Comparison of ENCODE assay signal across 8 cellular contexts in genomic region chr11:64358907-64359711, GRCh38. TPM values are rescaled to one million over a fixed set of nuclear protein-coding genes. Genes with fewer than 3 reads are reported as not detected.
DNase-seq lines count a peak whose midpoint lies in the region; ATAC-seq, FAIRE-seq and TF ChIP-seq lines count a peak whose summit lies in the region.

TSS of gene RPS6KA4 (plus strand) at chr11:64359162. CDS start at chr11:64359236, 74 bp downstream.

- peak within 1 kb of the TSS; percentile 13 to 88 (median 82) for H3K27ac ChIP-seq in adrenal gland
- H3K27ac ChIP-seq in neutrophil: peak within 1 kb of the TSS; percentile 68
- peak within 1 kb of the TSS; percentile 91 for H3K27ac ChIP-seq in vagina

- H3K36me3 ChIP-seq in adrenal gland (replicated peaks in 1 of 2): peaks cover 0 to 31% of the 10 kb centered on the region in 2 donors
- H3K36me3 ChIP-seq in neutrophil: peaks cover 75% of the 10 kb centered on the region
- H3K36me3 ChIP-seq in vagina: peaks cover 0 to 33% of the 10 kb centered on the region in 2 donors

- ATAC-seq in HG02973 (IDR thresholded peaks at IDR 0.05; ENCODE audit: unreplicated experiment) (peak; percentile 61), Right ventricle myocardium inferior (peak; percentile 83)

- DNase-seq in NCI-H1417 (lab: John Stamatoyannopoulos, UW): peak; percentile 34 to 73 (median 60)
- no peak for DNase-seq in NCI-H1417 treated with DMSO at 0.1 percent for 48 hours (lab: John Stamatoyannopoulos, UW)
- peak; percentile 15 for DNase-seq in RCC 7860 (ENCODE audit: low spot score)
- peak in 4 of 7 donors; percentile 58 to 68 (median 64) for DNase-seq in adrenal gland
- DNase-seq in Right ventricle myocardium inferior (ENCODE audit: missing footprints): peak; percentile 75
- no peak for DNase-seq in vagina (ENCODE audit: extremely low spot score in 2 of 2)

- H3K4me3 ChIP-seq in adrenal gland: peak within 1 kb of the TSS; percentile 5 to 97 (median 50)
- peak within 1 kb of the TSS; percentile 74 for H3K4me3 ChIP-seq in neutrophil (ENCODE audit: low read depth in 1 of 2, low read length in 1 of 2)
- H3K4me3 ChIP-seq in vagina: peak within 1 kb of the TSS; percentile 70 to 94

- H3K4me1 ChIP-seq in adrenal gland (replicated peaks in 1 of 2): peaks cover 14 to 35% of the 10 kb centered on the region in 2 donors
- peaks cover 30 to 38% of the 10 kb centered on the region in 2 experiments for H3K4me1 ChIP-seq in neutrophil (ENCODE audit: control insufficient read depth in 1 of 2, insufficient read depth in 1 of 2, low read depth in 1 of 2, low read length in 1 of 2)
- H3K4me1 ChIP-seq in vagina: peaks cover 42% of the 10 kb centered on the region

- FAIRE-seq in RCC 7860 (lab: Jason Lieb, UNC): no peak

- WGBS in adrenal gland, 4 donors: 1 to 6% (median 1%) methylated on average over 10 to 70 of the region's 70 CpGs

- TF ChIP-seq CTCF in adrenal gland (IDR thresholded peaks at IDR 0.05) (peak in 1 of 6 experiments; percentile 17), neutrophil (IDR thresholded peaks at IDR 0.05) (peak; percentile 9), vagina (IDR thresholded peaks at IDR 0.05) (no peak)

- H3K9me3 ChIP-seq in adrenal gland (replicated peaks in 1 of 3) (no peaks in the 10 kb centered on the region), neutrophil (no peaks in the 10 kb centered on the region), vagina (no peaks in the 10 kb centered on the region)

- no peaks in the 10 kb centered on the region for H3K27me3 ChIP-seq in adrenal gland
- H3K27me3 ChIP-seq in neutrophil: no peaks in the 10 kb centered on the region
- H3K27me3 ChIP-seq in vagina: no peaks in the 10 kb centered on the region

- peak; percentile 21 to 70 for TF ChIP-seq POLR2A in adrenal gland (IDR thresholded peaks at IDR 0.05)
- peak in 1 of 2 donors; percentile 12 for TF ChIP-seq POLR2A in vagina (IDR thresholded peaks at IDR 0.05)

- intact Hi-C loops in adrenal gland (cut with DNase I) (loop anchor here (10.0 kb wide), 1 partner anchor 296 kb away; no protein-coding TSS in a partner anchor), Right ventricle myocardium inferior (cut with DNase I) (no loop called here), vagina (cut with DNase I) (no loop called here)

RNA-seq across cellular contexts. Expression of gene RPS6KA4, which starts in this region (rescaled TPM):
- total RNA-seq in adrenal gland (10 to 100 TPM; 13.4 to 89.3 (median 27.0) TPM), Right ventricle myocardium inferior (18.7 TPM), vagina (39.3 TPM)
- 10 to 100 TPM in 2 of 3 donors, 1 to 10 TPM in 1; 4.9 to 29.8 (median 14.4) TPM for polyA plus RNA-seq in adrenal gland

Comparison
In these comparisons a context has a peak if more than half of its experiments do, and no peak if none do; other contexts are left out.
1. DNase-seq: peak in NCI-H1417 (3 of 3), RCC 7860 (single experiment), adrenal gland (4 of 7) and Right ventricle myocardium inferior (single experiment); none in NCI-H1417 treated with DMSO at 0.1 percent for 48 hours (single experiment) and vagina (0 of 2).
2. intact Hi-C loops: an anchor here in adrenal gland (10.0 kb wide); none called in Right ventricle myocardium inferior and vagina.
3. Peak in every context shown above with its lines, with median percentiles within 50 percentile points of each other: H3K27ac ChIP-seq and H3K4me3 ChIP-seq.